ENCODE assay signal across 21 cellular contexts in genomic region chr1:1752671-1753606, GRCh38. TPM values are rescaled to one million over a fixed set of nuclear protein-coding genes. Genes with fewer than 3 reads are reported as not detected.
DNase-seq lines count a peak whose midpoint lies in the region; ATAC-seq, FAIRE-seq and TF ChIP-seq lines count a peak whose summit lies in the region.
"Had no signal": no experiment of that assay in that cellular context is flagged by ENCODE, and none has a peak within 500 bp of the region (broad histone marks: within the 10 kb centered on the region; RNA-seq: fewer than 3 reads in every experiment).

No MANE protein-coding gene starts in this region.

- no peak overlapping the region for H2AFZ ChIP-seq in K562 (ENCODE audit: low read depth, low read length)

- TF ChIP-seq CTCF in HEK293 (tag by site-specific recombination; IDR thresholded peaks at IDR 0.05) (no peak), K562 (IDR thresholded peaks at IDR 0.05 in 2 of 3, conservative IDR thresholded peaks at IDR 0.05 in 1 of 3; ENCODE audit: insufficient read depth in 2 of 3, low read depth in 1 of 3, low read length in 3 of 3) (no peak), right lobe of liver (IDR thresholded peaks at IDR 0.05) (peak; percentile 68 to 78 (median 72)), spleen (IDR thresholded peaks at IDR 0.05 in 8 of 11, conservative IDR thresholded peaks at IDR 0.05 in 3 of 11) (no peak)

- 90% methylated on average over 29 of the region's 33 CpGs for WGBS in K562 (ENCODE audit: insufficient coverage, low coverage, missing lambda C conversion rate)
- 66% methylated on average over 6 of the region's 33 CpGs for WGBS in right lobe of liver (ENCODE audit: insufficient coverage, low coverage, low lambda C conversion rate, missing lambda C conversion rate)
- WGBS in spleen, 5 donors = 75 to 83% (median 83%) methylated on average over 18 to 33 of the region's 33 CpGs

- no peak for TF ChIP-seq EP300 in K562 (IDR thresholded peaks at IDR 0.05; ENCODE audit: low read length)

- H4K20me1 ChIP-seq in K562 (replicated peaks; ENCODE audit: control insufficient read depth, insufficient read depth, low read length) = no peaks in the 10 kb centered on the region

- H3K4me2 ChIP-seq in K562 (ENCODE audit: insufficient read depth, low read length) = no peak overlapping the region

- H3K4me1 ChIP-seq in HEK293 (ENCODE audit: control insufficient read depth, insufficient read depth, low read length) (no peaks in the 10 kb centered on the region), K562 (replicated peaks in 1 of 2; ENCODE audit: control insufficient read depth in 2 of 2, insufficient read depth in 2 of 2, low read length in 2 of 2) (peaks cover 6 to 42% of the 10 kb centered on the region in 2 experiments; a peak in 4 of 5 replicates), right lobe of liver (peaks cover 0 to 21% (median 0%) of the 10 kb centered on the region in 4 donors), spleen (peaks cover 0 to 38% (median 5%) of the 10 kb centered on the region in 6 donors)
- H3K4me1 ChIP-seq: SJSA1 had no signal

- BruUV-seq in K562 (replicated peaks; lab: Mats Ljungman, UMichigan) = no TSS peak

- ATAC-seq in K562 = no peak
- peak; percentile 56 to 71 (median 66) for ATAC-seq in right lobe of liver
- ATAC-seq in HG03196 (IDR thresholded peaks at IDR 0.05; ENCODE audit: unreplicated experiment) = no peak
- ATAC-seq in HG02852 (IDR thresholded peaks at IDR 0.05; ENCODE audit: unreplicated experiment) = no peak
- ATAC-seq: naive thymus-derived CD8-positive, alpha-beta T cell had no signal

- TF ChIP-seq RAD21 in K562 (CRISPR knock-in tag; conservative IDR thresholded peaks at IDR 0.05 in 1 of 2, IDR thresholded peaks at IDR 0.05 in 1 of 2) = no peak

- DNase-seq in K562 (ENCODE audit: extremely low read depth in 1 of 4, low spot score in 3 of 4) = peak in 2 of 4 experiments; percentile 19 to 20
- peak; percentile 70 to 75 (median 74) for DNase-seq in right lobe of liver
- peak; percentile 74 for DNase-seq in spleen
- no peak for DNase-seq in MV-4-11 (lab: John Stamatoyannopoulos, UW)
- DNase-seq: activated CD4-positive, alpha-beta T cell treated with anti-CD3 and anti-CD28 coated beads, Interleukin-2, amount 50 U/mL, for 4 hours; activated CD8-positive, alpha-beta memory T cell treated with anti-CD3 and anti-CD28 coated beads, Interleukin-2, amount 50 U/mL, for 48 hours; DND-41; foreskin fibroblast; HCEC 1CT; hypothalamus; naive thymus-derived CD8-positive, alpha-beta T cell; NCI-H146; NCI-H526 treated with DMSO at 0.1 percent for 48 hours; stimulated activated CD4-positive, alpha-beta T cell treated with anti-CD3 and anti-CD28 coated beads, Interleukin-4, amount 100 ng/mL, for 1 hour; stomach had no signal

- peaks cover 4% of the 10 kb centered on the region for H3K9me1 ChIP-seq in K562 (ENCODE audit: control insufficient read depth, insufficient read depth, low read length)

- intact Hi-C loops in K562 (cut with micrococcal nuclease) (no loop called here), right lobe of liver (cut with DNase I) (loop anchor here in 1 of 2 donors (10.0 kb wide), 1 partner anchor 152 kb away; no protein-coding TSS in a partner anchor), spleen (cut with DNase I; ENCODE audit: low total_unique reads) (no loop called here)

- 0 out of 2 replicates have a peak, but pooled peaks have one; percentile 24 for TF ChIP-seq POLR2A in K562 (conservative IDR thresholded peaks at IDR 0.05)
- TF ChIP-seq POLR2A in right lobe of liver (IDR thresholded peaks at IDR 0.05) = no peak
- TF ChIP-seq POLR2A in spleen (IDR thresholded peaks at IDR 0.05) = no peak

- POLR2A ChIA-PET in HEK293 (lab: Yijun Ruan, JAX) = no interaction called here
- POLR2A ChIA-PET in K562 (lab: Yijun Ruan, JAX) = interaction anchor here (0.6 kb wide), 1 partner anchor 161 kb away, joined by 3 read pairs; no protein-coding TSS in a partner anchor

- H3K27me3 ChIP-seq in K562 (ENCODE audit: control insufficient read depth in 2 of 2, insufficient read depth in 2 of 2, low read length in 2 of 2) (no peaks in the 10 kb centered on the region), right lobe of liver (no peaks in the 10 kb centered on the region), spleen (replicated peaks in 1 of 7) (no peaks in the 10 kb centered on the region)
- H3K27me3 ChIP-seq: SJSA1, stomach had no signal

- no peaks in the 10 kb centered on the region for H3K9me3 ChIP-seq in HEK293 (ENCODE audit: control insufficient read depth, insufficient read depth, low read depth, low read length)
- no peaks in the 10 kb centered on the region for H3K9me3 ChIP-seq in K562 (replicated peaks; ENCODE audit: control insufficient read depth, insufficient read depth, low read depth, low read length)
- H3K9me3 ChIP-seq in right lobe of liver = no peaks in the 10 kb centered on the region
- H3K9me3 ChIP-seq in spleen = no peaks in the 10 kb centered on the region
- H3K9me3 ChIP-seq: SJSA1, stomach had no signal

- H3K27ac ChIP-seq in HEK293 (ENCODE audit: extremely low read depth, low read depth, low read length) (no peak overlapping the region), K562 (ENCODE audit: extremely low read depth, low read depth, low read length) (no peak overlapping the region), right lobe of liver (no peak overlapping the region), spleen (peak overlapping the region in 3 of 8 donors; percentile 47 to 55 (median 47))
- H3K27ac ChIP-seq: SJSA1, skin epidermis, stomach had no signal

- H3K36me3 ChIP-seq in HEK293 (ENCODE audit: control insufficient read depth in 2 of 2, insufficient read depth in 1 of 2, low read length in 2 of 2) (peaks cover 0 to 59% of the 10 kb centered on the region in 2 experiments; a peak in 2 of 3 replicates), K562 (ENCODE audit: control insufficient read depth, insufficient read depth, low read length) (peaks cover 59% of the 10 kb centered on the region; the same call in 2 of the 3 replicates), right lobe of liver (peaks cover 0 to 48% (median 10%) of the 10 kb centered on the region in 4 donors), spleen (peaks cover 4 to 60% (median 57%) of the 10 kb centered on the region in 6 donors)

- H3K79me2 ChIP-seq in K562 (ENCODE audit: control insufficient read depth, insufficient read depth, low read length) = peaks cover 9% of the 10 kb centered on the region

- in situ Hi-C loops in K562 (cut with MboI) = no loop called here

- no peak overlapping the region for H3K9ac ChIP-seq in K562 (ENCODE audit: insufficient read depth in 1 of 2, low read depth in 2 of 2, low read length in 2 of 2)

- H3K4me3 ChIP-seq in HEK293 (ENCODE audit: low read depth, low read length) (no peak overlapping the region), K562 (no peak overlapping the region), right lobe of liver (no peak overlapping the region), spleen (no peak overlapping the region)
- H3K4me3 ChIP-seq: SJSA1, skin epidermis, stomach had no signal

- FAIRE-seq in K562 (lab: Jason Lieb, UNC) = no peak
- FAIRE-seq: islet of Langerhans had no signal

- CTCF ChIA-PET in HEK293 (lab: Yijun Ruan, JAX) (no interaction called here), K562 (lab: Yijun Ruan, JAX; ENCODE audit: low intra/inter-chr PET ratio) (no interaction called here)

RNA-seq across cellular contexts. Expression of gene NADK, which starts 25.3 kb away (rescaled TPM):
- 266 and 574 TPM in 2 replicates for total RNA-seq in K562 (2011; cell fraction: chromatin; rRNA removed; ENCODE audit: low replicate concordance)
- 372 and 388 TPM in 2 replicates for total RNA-seq in K562 (2011; cell fraction: nucleolus; rRNA removed)
- total RNA-seq in K562 (2011; cell fraction: nucleoplasm; rRNA removed) = 193 and 246 TPM in 2 replicates
- total RNA-seq in K562 (2014; rRNA removed) (116 and 133 TPM in 2 replicates), K562 (2014; rRNA removed; fragmentation: Illumina TruSeq; extraction: Trizol) (35.7 and 46.1 TPM in 2 replicates), K562 (2015; rRNA removed; fragmentation: Illumina TruSeq; extraction: Trizol) (63.0 and 66.6 TPM in 2 replicates), K562 (2021) (131 and 135 TPM in 2 replicates), right lobe of liver (100 to 1,000 TPM in 3 of 6 experiments, 10 to 100 TPM in 3; 80.3 to 143 (median 100) TPM), spleen (100 to 1,000 TPM; 155 to 271 (median 207) TPM)
- polyA plus RNA-seq in K562 (2011; rRNA removed) (99.6 and 121 TPM in 2 replicates), K562 (2014; fragmentation: Illumina TruSeq; extraction: Trizol) (75.1 and 81.2 TPM in 2 replicates), K562 (2014; fragmentation: Nextera tagmentation; extraction: Ambion mirVana) (1 to 10 TPM; 1.5 to 2.1 TPM), K562 (2014; rRNA removed) (131 and 149 TPM in 2 replicates), spleen (100 to 1,000 TPM in 1 of 3 donors, 10 to 100 TPM in 2; 62.6 to 155 (median 83.8) TPM)
- 62.8 and 91.9 TPM in 2 replicates for polyA plus RNA-seq in K562 (2011; cell fraction: cytosol; rRNA removed)
- polyA plus RNA-seq in K562 (2011; cell fraction: nucleus; rRNA removed) = 448 and 488 TPM in 2 replicates
- 76.9 and 85.6 TPM in 2 replicates for polyA plus RNA-seq in K562 (2012)
- 23.4 and 41.8 TPM in 2 replicates for polyA minus RNA-seq in K562 (2011; rRNA and poly(A)+ RNA removed)
- polyA minus RNA-seq in K562 (2011; cell fraction: cytosol; rRNA and poly(A)+ RNA removed) = 54.8 and 55.2 TPM in 2 replicates
- 94.5 and 123 TPM in 2 replicates for polyA minus RNA-seq in K562 (2011; cell fraction: nucleus; rRNA and poly(A)+ RNA removed)

RNA-seq across cellular contexts. Expression of gene CDK11A, which starts 28.8 kb away (rescaled TPM):
- 123 and 215 TPM in 2 replicates for total RNA-seq in K562 (2011; cell fraction: chromatin; rRNA removed; ENCODE audit: low replicate concordance)
- total RNA-seq in K562 (2011; cell fraction: nucleolus; rRNA removed) = 128 and 164 TPM in 2 replicates
- total RNA-seq in K562 (2011; cell fraction: nucleoplasm; rRNA removed) = 71.6 and 88.8 TPM in 2 replicates
- total RNA-seq in K562 (2014; rRNA removed) (44.4 and 48.8 TPM in 2 replicates), K562 (2014; rRNA removed; fragmentation: Illumina TruSeq; extraction: Trizol) (15.2 and 18.4 TPM in 2 replicates), K562 (2015; rRNA removed; fragmentation: Illumina TruSeq; extraction: Trizol) (33.6 and 43.9 TPM in 2 replicates), K562 (2021) (58.5 and 71.0 TPM in 2 replicates), right lobe of liver (10 to 100 TPM in 4 of 6 experiments, 1 to 10 TPM in 2; 8.4 to 25.2 (median 11.0) TPM), spleen (100 to 1,000 TPM in 1 of 7 donors, 10 to 100 TPM in 6; 54.2 to 101 (median 77.1) TPM)
- polyA plus RNA-seq in K562 (2011; rRNA removed) (13.0 and 17.4 TPM in 2 replicates), K562 (2014; fragmentation: Illumina TruSeq; extraction: Trizol) (49.8 and 53.1 TPM in 2 replicates), K562 (2014; fragmentation: Nextera tagmentation; extraction: Ambion mirVana) (1 to 10 TPM; 4.5 to 8.4 TPM), K562 (2014; rRNA removed) (49.5 and 67.0 TPM in 2 replicates), spleen (100 to 1,000 TPM in 1 of 3 donors, 10 to 100 TPM in 2; 29.3 to 123 (median 70.1) TPM)
- 10.4 and 24.1 TPM in 2 replicates for polyA plus RNA-seq in K562 (2011; cell fraction: cytosol; rRNA removed)
- 167 and 314 TPM in 2 replicates for polyA plus RNA-seq in K562 (2011; cell fraction: nucleus; rRNA removed)
- 54.0 and 63.7 TPM in 2 replicates for polyA plus RNA-seq in K562 (2012)
- 8.1 and 9.7 TPM in 2 replicates for polyA minus RNA-seq in K562 (2011; rRNA and poly(A)+ RNA removed)
- polyA minus RNA-seq in K562 (2011; cell fraction: cytosol; rRNA and poly(A)+ RNA removed) = 143 and 147 TPM in 2 replicates
- polyA minus RNA-seq in K562 (2011; cell fraction: nucleus; rRNA and poly(A)+ RNA removed) = 39.7 and 41.0 TPM in 2 replicates

Comparison
In these comparisons a context has a peak if more than half of its experiments do, and no peak if none do; other contexts are left out.
1. CTCF ChIP-seq: peak in right lobe of liver (4 of 4); none in HEK293 (single experiment), K562 (0 of 3) and spleen (0 of 11).
2. ATAC-seq: peak in right lobe of liver (4 of 4); none in K562 (single experiment), HG03196 (single experiment) and HG02852 (single experiment).
3. Of the 44 proteins assayed by ChIP-seq in both K562 and HEK293: peak only in K562: none; only in HEK293: SP2; in both: none; in neither: 43.